ENCODE assay signal across 13 cellular contexts in the genomic region with DNA sequence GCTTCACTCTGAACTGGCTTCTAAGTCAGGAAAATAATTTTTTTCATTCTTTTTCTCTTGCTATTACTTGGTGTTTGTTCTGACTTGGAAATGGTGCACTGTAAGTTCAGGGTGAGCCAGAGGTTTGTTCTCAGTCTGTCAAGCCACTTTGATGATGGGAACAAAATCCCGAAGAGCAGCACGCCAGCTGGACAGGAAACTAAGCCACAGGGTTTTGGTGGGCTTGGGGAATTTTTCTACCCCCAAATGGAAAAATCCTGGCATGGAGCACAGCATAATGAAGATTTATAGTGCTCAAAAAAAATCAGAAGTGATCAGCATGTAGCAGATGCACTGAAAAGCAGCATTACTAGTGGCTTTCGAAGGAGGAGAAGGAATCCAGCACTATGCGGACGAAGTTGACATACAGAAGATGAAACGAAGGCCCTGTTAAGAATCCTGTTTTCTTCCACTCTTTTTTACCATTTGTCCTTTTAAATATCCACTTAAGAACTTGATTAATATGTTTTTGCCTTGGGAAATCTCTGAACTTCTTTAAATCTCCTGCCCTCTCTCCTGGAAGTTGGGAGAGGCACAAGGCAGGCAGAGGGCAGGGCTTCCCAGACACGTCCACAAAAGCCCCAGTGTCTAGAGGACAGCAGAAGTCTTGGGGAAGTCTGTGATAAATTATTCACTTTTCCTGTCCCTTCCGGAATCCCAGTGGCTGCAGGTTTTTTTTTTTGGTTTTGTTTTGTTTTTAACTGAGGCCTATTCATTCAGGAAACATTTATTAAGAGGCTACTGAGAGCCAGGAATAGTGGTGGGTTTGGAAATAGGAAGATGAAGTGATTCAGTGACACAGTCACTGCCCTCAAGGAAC.
DNase-seq lines count a peak whose midpoint lies in the region; ATAC-seq and TF ChIP-seq lines count a peak whose summit lies in the region.
"Had no signal": no experiment of that assay in that cellular context is flagged by ENCODE, and none has a peak within 500 bp of the region (broad histone marks: within the 10 kb centered on the region; RNA-seq: fewer than 3 reads in every experiment).

No MANE protein-coding gene starts in this region.

- H3K4me2 ChIP-seq in GM23338 = no peak overlapping the region
- no peak overlapping the region for H3K4me2 ChIP-seq in mesenchymal stem cell (ENCODE audit: low read length, poor library complexity, severe bottlenecking)
- no peak overlapping the region for H3K4me2 ChIP-seq in smooth muscle cell
- H3K4me2 ChIP-seq in OCI-LY7 (ENCODE audit: low read length) = no peak overlapping the region

- no peak overlapping the region for H4K91ac ChIP-seq in mesenchymal stem cell (ENCODE audit: low read length)

- H3K36me3 Mint-ChIP-seq in GM23338 (ENCODE audit: low read depth) = no peaks in the 10 kb centered on the region
- H3K36me3 Mint-ChIP-seq in dendritic cell treated with granulocyte-macrophage colony-stimulating factor and Interleukin-4, amounts not matched to agents 40 ng/mL and 50 ng/mL, for 4 days (ENCODE audit: low read depth) = peaks cover 42% of the 10 kb centered on the region
- peaks cover 40% of the 10 kb centered on the region for H3K36me3 Mint-ChIP-seq in activated T-cell treated with anti-CD3 and anti-CD28 coated beads, Interleukin-2, amount 50 U/mL, for 4 hours (ENCODE audit: insufficient read depth)

- H4K20me1 ChIP-seq in GM23338 (replicated peaks; ENCODE audit: insufficient read depth) (no peaks in the 10 kb centered on the region), smooth muscle cell (ENCODE audit: low read depth) (no peaks in the 10 kb centered on the region), OCI-LY7 (ENCODE audit: insufficient read depth, low read length) (no peaks in the 10 kb centered on the region)

- no peak for DNase-seq in GM23338 (ENCODE audit: low spot score)
- DNase-seq in mesenchymal stem cell = peak; percentile 60
- DNase-seq in smooth muscle cell (lab: John Stamatoyannopoulos, UW; ENCODE audit: unreplicated experiment) = no peak
- DNase-seq in NCI-H446 treated with DMSO at 0.1 percent for 48 hours (lab: John Stamatoyannopoulos, UW) = no peak
- DNase-seq in activated T-cell treated with anti-CD3 and anti-CD28 coated beads, Interleukin-2, amount 50 U/mL, for 4 hours = no peak
- no peak for DNase-seq in OCI-LY7 (ENCODE audit: low spot score)
- DNase-seq in GM19240 (ENCODE audit: insufficient read length, low spot score) = no peak
- DNase-seq: activated CD4-positive, alpha-beta T cell treated with anti-CD3 and anti-CD28 coated beads, Interleukin-2, amount 10 ng/mL, durations not matched to agents 24 days and 14 days; activated gamma-delta T cell; DMS53; MM.1S had no signal

- H2BK12ac ChIP-seq in mesenchymal stem cell (ENCODE audit: low read length in 2 of 2) = peak overlapping the region in 1 of 2 experiments; percentile 79

- H3K14ac ChIP-seq in mesenchymal stem cell (ENCODE audit: low read length in 2 of 2) = no peak overlapping the region

- H3F3A ChIP-seq in GM23338 (replicated peaks; ENCODE audit: low read depth) (no peaks in the 10 kb centered on the region), smooth muscle cell (ENCODE audit: low read depth) (peaks cover 12% of the 10 kb centered on the region)

- H3K18ac ChIP-seq in mesenchymal stem cell (ENCODE audit: low read depth in 1 of 2, low read length in 2 of 2) = peak overlapping the region in 1 of 2 experiments; percentile 2

- H3K4ac ChIP-seq in mesenchymal stem cell (ENCODE audit: low read depth in 1 of 2, low read length in 2 of 2) = no peak overlapping the region

- H2BK120ac ChIP-seq in mesenchymal stem cell (ENCODE audit: low read depth, low read length) = no peak overlapping the region

- POLR2A ChIA-PET in OCI-LY7 (lab: Charles Lee) = interaction anchor here (0.5 kb wide), 1 partner anchor 123 kb away, joined by 4 read pairs; no protein-coding TSS in a partner anchor

- no peak overlapping the region for H2BK15ac ChIP-seq in mesenchymal stem cell (ENCODE audit: low read depth, poor library complexity, severe bottlenecking)

- no peak overlapping the region for H2AK5ac ChIP-seq in mesenchymal stem cell (ENCODE audit: low read length, severe bottlenecking)

- intact Hi-C loops in dendritic cell treated with granulocyte-macrophage colony-stimulating factor and Interleukin-4, amounts not matched to agents 40 ng/mL and 50 ng/mL, for 4 days (cut with micrococcal nuclease) = no loop called here
- intact Hi-C loops in OCI-LY7 (cut with micrococcal nuclease; ENCODE audit: unreplicated experiment) = no loop called here

- H3K9me3 Mint-ChIP-seq in GM23338 = no peaks in the 10 kb centered on the region
- peaks cover 23% of the 10 kb centered on the region for H3K9me3 Mint-ChIP-seq in dendritic cell treated with granulocyte-macrophage colony-stimulating factor and Interleukin-4, amounts not matched to agents 40 ng/mL and 50 ng/mL, for 4 days
- no peaks in the 10 kb centered on the region for H3K9me3 Mint-ChIP-seq in activated T-cell treated with anti-CD3 and anti-CD28 coated beads, Interleukin-2, amount 50 U/mL, for 4 hours

- peak overlapping the region; percentile 38 for H3K9ac ChIP-seq in mesenchymal stem cell (ENCODE audit: low read length)
- no peak overlapping the region for H3K9ac ChIP-seq in smooth muscle cell (ENCODE audit: low read depth)

- H3K9me2 ChIP-seq in GM23338 (ENCODE audit: insufficient read depth) = no peaks in the 10 kb centered on the region
- no peaks in the 10 kb centered on the region for H3K9me2 ChIP-seq in OCI-LY7 (ENCODE audit: insufficient read depth, low read length)

- no peak overlapping the region for H3K4me3 ChIP-seq in GM23338
- no peak overlapping the region for H3K4me3 ChIP-seq in mesenchymal stem cell (ENCODE audit: insufficient read depth in 1 of 2, low read depth in 1 of 2, low read length in 2 of 2)
- H3K4me3 ChIP-seq in smooth muscle cell = no peak overlapping the region
- no peak overlapping the region for H3K4me3 ChIP-seq in OCI-LY7 (ENCODE audit: low read depth, low read length, poor library complexity, severe bottlenecking)

- CTCF ChIA-PET in OCI-LY7 (lab: Charles Lee; ENCODE audit: unreplicated experiment) = no interaction called here

- ATAC-seq in GM23338 = no peak
- ATAC-seq in activated T-cell treated with anti-CD3 and anti-CD28 coated beads, Interleukin-2, amount 50 U/mL, for 4 hours = no peak

- H3K36me3 ChIP-seq in GM23338 (ENCODE audit: insufficient read depth) (no peaks in the 10 kb centered on the region), mesenchymal stem cell (ENCODE audit: control insufficient read depth in 1 of 2, insufficient read depth in 2 of 2, low read depth in 1 of 2, low read length in 2 of 2) (peaks cover 0 to 10% of the 10 kb centered on the region in 2 experiments), smooth muscle cell (ENCODE audit: low read depth) (no peaks in the 10 kb centered on the region), OCI-LY7 (ENCODE audit: insufficient read depth, low read length) (peaks cover 5% of the 10 kb centered on the region; the same call in 1 of the 2 replicates)

- 50% methylated on average over 5 of the region's 8 CpGs for WGBS in mesenchymal stem cell
- WGBS in smooth muscle cell (ENCODE audit: low lambda C conversion rate) = 64% methylated on average over 8 of the region's 8 CpGs

- no peaks in the 10 kb centered on the region for H3K79me2 ChIP-seq in GM23338 (replicated peaks; ENCODE audit: insufficient read depth)
- H3K79me2 ChIP-seq in smooth muscle cell (ENCODE audit: low read depth) = no peaks in the 10 kb centered on the region
- no peaks in the 10 kb centered on the region for H3K79me2 ChIP-seq in OCI-LY7 (ENCODE audit: insufficient read depth, low read depth, low read length)

- TF ChIP-seq CTCF in GM23338 (conservative IDR thresholded peaks at IDR 0.05; ENCODE audit: low read depth in 2 of 2) (no peak), smooth muscle cell (IDR thresholded peaks at IDR 0.05; ENCODE audit: borderline replicate concordance, insufficient read depth, poor library complexity, severe bottlenecking) (no peak), OCI-LY7 (conservative IDR thresholded peaks at IDR 0.05; ENCODE audit: low read length) (no peak)

- no peak overlapping the region for H2BK5ac ChIP-seq in mesenchymal stem cell (ENCODE audit: low read depth, low read length, poor library complexity, severe bottlenecking)

- H2AFZ ChIP-seq in GM23338 (no peak overlapping the region), mesenchymal stem cell (ENCODE audit: low read depth, low read length) (no peak overlapping the region), smooth muscle cell (ENCODE audit: low read depth) (no peak overlapping the region), OCI-LY7 (ENCODE audit: low read length) (no peak overlapping the region)

- H3K9me3 ChIP-seq in mesenchymal stem cell (ENCODE audit: control insufficient read depth, low read length) (peaks cover 5% of the 10 kb centered on the region), smooth muscle cell (replicated peaks; ENCODE audit: low read depth) (no peaks in the 10 kb centered on the region), OCI-LY7 (ENCODE audit: low read length) (no peaks in the 10 kb centered on the region)

- H3K27me3 ChIP-seq in GM23338 (ENCODE audit: insufficient read depth) = no peaks in the 10 kb centered on the region
- H3K27me3 ChIP-seq in mesenchymal stem cell (ENCODE audit: control insufficient read depth in 1 of 2, insufficient read depth in 1 of 2, low read length in 2 of 2) = no peaks in the 10 kb centered on the region
- no peaks in the 10 kb centered on the region for H3K27me3 ChIP-seq in smooth muscle cell (ENCODE audit: low read depth)

- peaks cover 2% of the 10 kb centered on the region for H3K79me1 ChIP-seq in mesenchymal stem cell (replicated peaks; ENCODE audit: low read length, poor library complexity, severe bottlenecking)

- H3K4me1 Mint-ChIP-seq in GM23338 = peaks cover under 1% of the 10 kb centered on the region; the same call in 2 of the 3 replicates
- peaks cover 32% of the 10 kb centered on the region for H3K4me1 Mint-ChIP-seq in dendritic cell treated with granulocyte-macrophage colony-stimulating factor and Interleukin-4, amounts not matched to agents 40 ng/mL and 50 ng/mL, for 4 days (ENCODE audit: low read depth)
- no peaks in the 10 kb centered on the region for H3K4me1 Mint-ChIP-seq in activated T-cell treated with anti-CD3 and anti-CD28 coated beads, Interleukin-2, amount 50 U/mL, for 4 hours (ENCODE audit: low read depth)
- H3K4me1 Mint-ChIP-seq: activated CD4-positive, alpha-beta T cell treated with anti-CD3 and anti-CD28 coated beads, Interleukin-2, amount 10 ng/mL, durations not matched to agents 24 days and 14 days had no signal

- no peak overlapping the region for H3K4me3 Mint-ChIP-seq in GM23338
- no peak overlapping the region for H3K4me3 Mint-ChIP-seq in dendritic cell treated with granulocyte-macrophage colony-stimulating factor and Interleukin-4, amounts not matched to agents 40 ng/mL and 50 ng/mL, for 4 days
- H3K4me3 Mint-ChIP-seq in activated T-cell treated with anti-CD3 and anti-CD28 coated beads, Interleukin-2, amount 50 U/mL, for 4 hours = no peak overlapping the region
- H3K4me3 Mint-ChIP-seq: activated CD4-positive, alpha-beta T cell treated with anti-CD3 and anti-CD28 coated beads, Interleukin-2, amount 10 ng/mL, durations not matched to agents 24 days and 14 days had no signal

- H3K27me3 Mint-ChIP-seq in GM23338 (ENCODE audit: insufficient read depth, low read depth, poor library complexity) = no peaks in the 10 kb centered on the region
- H3K27me3 Mint-ChIP-seq in dendritic cell treated with granulocyte-macrophage colony-stimulating factor and Interleukin-4, amounts not matched to agents 40 ng/mL and 50 ng/mL, for 4 days = no peaks in the 10 kb centered on the region
- no peaks in the 10 kb centered on the region for H3K27me3 Mint-ChIP-seq in activated T-cell treated with anti-CD3 and anti-CD28 coated beads, Interleukin-2, amount 50 U/mL, for 4 hours (ENCODE audit: low read depth)
- H3K27me3 Mint-ChIP-seq: activated CD4-positive, alpha-beta T cell treated with anti-CD3 and anti-CD28 coated beads, Interleukin-2, amount 10 ng/mL, durations not matched to agents 24 days and 14 days; progenitor cell of endocrine pancreas had no signal

- no peak overlapping the region for H4K8ac ChIP-seq in mesenchymal stem cell (ENCODE audit: low read length)

- no TSS peak for BruUV-seq in OCI-LY7 (replicated peaks; lab: Mats Ljungman, UMichigan)

- H3K27ac Mint-ChIP-seq in GM23338 = 0 out of 2 replicates have a peak overlapping the region, but pooled peaks have one; percentile 10
- peak overlapping the region; percentile 7 for H3K27ac Mint-ChIP-seq in dendritic cell treated with granulocyte-macrophage colony-stimulating factor and Interleukin-4, amounts not matched to agents 40 ng/mL and 50 ng/mL, for 4 days
- H3K27ac Mint-ChIP-seq: activated CD4-positive, alpha-beta T cell treated with anti-CD3 and anti-CD28 coated beads, Interleukin-2, amount 10 ng/mL, durations not matched to agents 24 days and 14 days; progenitor cell of endocrine pancreas had no signal

- H3K23ac ChIP-seq in mesenchymal stem cell (ENCODE audit: low read length in 2 of 2) = no peak overlapping the region

- H3K27ac ChIP-seq in GM23338 (ENCODE audit: low read depth) (no peak overlapping the region), mesenchymal stem cell (ENCODE audit: low read length, poor library complexity, severe bottlenecking) (no peak overlapping the region), smooth muscle cell (ENCODE audit: low read depth) (peak overlapping the region; percentile 37), OCI-LY7 (ENCODE audit: low read depth, low read length, poor library complexity, severe bottlenecking) (no peak overlapping the region)

- H3K4me1 ChIP-seq in GM23338 (ENCODE audit: insufficient read depth) (no peaks in the 10 kb centered on the region), mesenchymal stem cell (ENCODE audit: control insufficient read depth, insufficient read depth, low read depth, low read length) (no peaks in the 10 kb centered on the region), smooth muscle cell (ENCODE audit: low read depth) (no peaks in the 10 kb centered on the region), OCI-LY7 (ENCODE audit: insufficient read depth, low read length, poor library complexity, severe bottlenecking) (no peaks in the 10 kb centered on the region)
